21 cellular contexts compared by ENCODE assay signal in genomic region chr7:148397985-148398384, GRCh38.
DNase-seq lines count a peak whose midpoint lies in the region; ATAC-seq and TF ChIP-seq lines count a peak whose summit lies in the region.
"Had no signal": no experiment of that assay in that cellular context is flagged by ENCODE, and none has a peak within 500 bp of the region (broad histone marks: within the 10 kb centered on the region; RNA-seq: fewer than 3 reads in every experiment).

No MANE protein-coding gene starts in this region.

- no peaks in the 10 kb centered on the region for H3K36me3 Mint-ChIP-seq in brain
- H3K36me3 Mint-ChIP-seq in stimulated activated memory B cell treated with anti-CD40 and anti-IgM and Interleukin-4, amounts not matched to agents 10 μg/mL and 1 μg/mL and 100 μg/mL, for 72 hours: peaks cover 5% of the 10 kb centered on the region
- no peaks in the 10 kb centered on the region for H3K36me3 Mint-ChIP-seq in stimulated activated effector memory CD8-positive, alpha-beta T cell treated with anti-CD3 and anti-CD28 coated beads, Interleukin-12 subunit alpha, Interleukin-12 subunit beta, amount 100 ng/mL, for 72 hours
- H3K36me3 Mint-ChIP-seq: CD14-positive monocyte had no signal

- H3K9me3 Mint-ChIP-seq in brain: peaks cover 0 to 2% (median 0%) of the 10 kb centered on the region in 5 experiments
- no peaks in the 10 kb centered on the region for H3K9me3 Mint-ChIP-seq in stimulated activated memory B cell treated with anti-CD40 and anti-IgM and Interleukin-4, amounts not matched to agents 10 μg/mL and 1 μg/mL and 100 μg/mL, for 72 hours
- no peaks in the 10 kb centered on the region for H3K9me3 Mint-ChIP-seq in stimulated activated effector memory CD8-positive, alpha-beta T cell treated with anti-CD3 and anti-CD28 coated beads, Interleukin-12 subunit alpha, Interleukin-12 subunit beta, amount 100 ng/mL, for 72 hours

- ATAC-seq in GM19452 (IDR thresholded peaks at IDR 0.05; ENCODE audit: unreplicated experiment): peak; percentile 57
- ATAC-seq in HG03565 (IDR thresholded peaks at IDR 0.05; ENCODE audit: unreplicated experiment): peak; percentile 41
- no peak for ATAC-seq in stimulated activated memory B cell treated with anti-CD40 and anti-IgM and Interleukin-4, amounts not matched to agents 10 μg/mL and 1 μg/mL and 100 μg/mL, for 72 hours
- ATAC-seq in stimulated activated effector memory CD8-positive, alpha-beta T cell treated with anti-CD3 and anti-CD28 coated beads, Interleukin-12 subunit alpha, Interleukin-12 subunit beta, amount 100 ng/mL, for 72 hours: no peak
- ATAC-seq in HG03108 (IDR thresholded peaks at IDR 0.05; ENCODE audit: unreplicated experiment): no peak
- ATAC-seq: A549, HepG2 had no signal

- no peaks in the 10 kb centered on the region for H3K27me3 Mint-ChIP-seq in brain
- H3K27me3 Mint-ChIP-seq in stimulated activated memory B cell treated with anti-CD40 and anti-IgM and Interleukin-4, amounts not matched to agents 10 μg/mL and 1 μg/mL and 100 μg/mL, for 72 hours: no peaks in the 10 kb centered on the region
- H3K27me3 Mint-ChIP-seq: B cell had no signal

- H3K4me3 Mint-ChIP-seq in brain: peak overlapping the region in 2 of 5 experiments; percentile 6 to 77
- no peak overlapping the region for H3K4me3 Mint-ChIP-seq in stimulated activated memory B cell treated with anti-CD40 and anti-IgM and Interleukin-4, amounts not matched to agents 10 μg/mL and 1 μg/mL and 100 μg/mL, for 72 hours
- H3K4me3 Mint-ChIP-seq in stimulated activated effector memory CD8-positive, alpha-beta T cell treated with anti-CD3 and anti-CD28 coated beads, Interleukin-12 subunit alpha, Interleukin-12 subunit beta, amount 100 ng/mL, for 72 hours: no peak overlapping the region
- H3K4me3 Mint-ChIP-seq: B cell, CD14-positive monocyte had no signal

- H3K4me1 Mint-ChIP-seq in brain: peaks cover 89% of the 10 kb centered on the region
- peaks cover 45% of the 10 kb centered on the region for H3K4me1 Mint-ChIP-seq in stimulated activated memory B cell treated with anti-CD40 and anti-IgM and Interleukin-4, amounts not matched to agents 10 μg/mL and 1 μg/mL and 100 μg/mL, for 72 hours
- no peaks in the 10 kb centered on the region for H3K4me1 Mint-ChIP-seq in stimulated activated effector memory CD8-positive, alpha-beta T cell treated with anti-CD3 and anti-CD28 coated beads, Interleukin-12 subunit alpha, Interleukin-12 subunit beta, amount 100 ng/mL, for 72 hours
- H3K4me1 Mint-ChIP-seq: CD14-positive monocyte had no signal

- DNase-seq in stimulated activated effector memory CD8-positive, alpha-beta T cell treated with anti-CD3 and anti-CD28 coated beads, Interleukin-12 subunit alpha, Interleukin-12 subunit beta, amount 100 ng/mL, for 72 hours (ENCODE audit: low spot score in 2 of 2): no peak
- no peak for DNase-seq in activated naive CD4-positive, alpha-beta T cell (lab: John Stamatoyannopoulos, UW)
- DNase-seq: GM23248; HCEC 1CT; KBM-7; NCI-H1092; NCI-H1436; NCI-H2029; NCI-H2227 treated with DMSO at 0.1 percent for 48 hours; NCI-H510A; NK-92 treated with Interleukin-12 subunit alpha and Interleukin-12 subunit beta, amount 100 ng/mL, for 24 hours; SIG-M5 had no signal

- H3K27ac Mint-ChIP-seq in brain: peak overlapping the region in 4 of 5 experiments; percentile 36 to 99 (median 69)
- H3K27ac Mint-ChIP-seq in stimulated activated memory B cell treated with anti-CD40 and anti-IgM and Interleukin-4, amounts not matched to agents 10 μg/mL and 1 μg/mL and 100 μg/mL, for 72 hours: peak overlapping the region; percentile 22
- no peak overlapping the region for H3K27ac Mint-ChIP-seq in stimulated activated effector memory CD8-positive, alpha-beta T cell treated with anti-CD3 and anti-CD28 coated beads, Interleukin-12 subunit alpha, Interleukin-12 subunit beta, amount 100 ng/mL, for 72 hours
- H3K27ac Mint-ChIP-seq: B cell, CD14-positive monocyte had no signal

- no peak for TF ChIP-seq CTCF in brain (conservative IDR thresholded peaks at IDR 0.05)

Comparison
In these comparisons a context has a peak if more than half of its experiments do, and no peak if none do; other contexts are left out.
1. ATAC-seq: peak in GM19452 (single experiment) and HG03565 (single experiment); none in stimulated activated memory B cell treated with anti-CD40 and anti-IgM and Interleukin-4, amounts not matched to agents 10 μg/mL and 1 μg/mL and 100 μg/mL, for 72 hours (single experiment), stimulated activated effector memory CD8-positive, alpha-beta T cell treated with anti-CD3 and anti-CD28 coated beads, Interleukin-12 subunit alpha, Interleukin-12 subunit beta, amount 100 ng/mL, for 72 hours (single experiment) and HG03108 (single experiment).